In the genomic region with DNA sequence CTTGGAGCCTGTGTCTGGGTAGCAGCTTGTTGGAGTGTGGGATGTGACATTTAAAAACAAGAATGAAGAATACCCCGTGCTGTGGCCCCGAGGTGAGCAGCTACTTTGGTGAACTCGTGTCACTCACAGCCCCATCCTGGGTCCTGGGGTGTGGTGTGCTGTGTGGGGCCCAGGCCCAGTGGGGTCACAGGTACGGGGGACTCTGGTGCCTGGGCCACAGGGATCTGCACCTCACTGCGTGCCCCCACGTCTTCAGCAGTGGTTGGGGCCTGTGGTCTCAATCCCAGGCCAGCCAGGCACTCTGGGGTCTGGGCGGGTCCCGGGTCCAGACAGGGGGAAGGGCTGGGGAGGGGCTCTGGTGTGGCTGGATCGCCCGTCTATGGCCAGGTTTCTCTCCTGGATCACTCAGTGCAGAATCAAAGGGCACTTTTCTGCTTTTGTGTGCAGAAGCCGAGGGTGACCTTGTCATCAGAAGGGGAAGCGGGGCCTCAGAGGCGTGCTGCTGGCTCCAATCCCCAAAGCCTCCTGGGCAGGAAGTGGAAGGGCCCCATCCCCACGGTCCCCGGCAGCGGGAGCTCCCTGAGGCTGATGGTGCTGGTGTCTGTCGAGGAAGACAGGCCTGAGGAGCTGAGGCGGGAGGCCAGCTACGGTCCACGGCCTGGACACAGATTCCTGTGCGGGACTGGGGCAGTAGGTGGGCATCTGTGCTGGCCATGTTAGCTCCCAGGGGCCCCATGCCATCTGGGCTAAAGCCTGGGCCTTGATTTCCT, we compare ENCODE assay signal across 11 cellular contexts. TPM values are rescaled to one million over a fixed set of nuclear protein-coding genes. Genes with fewer than 3 reads are reported as not detected.
A peak's percentile ranks its signal among the peaks of the same experiment; 100 is the strongest.
DNase-seq lines count a peak whose midpoint lies in the region; ATAC-seq and TF ChIP-seq lines count a peak whose summit lies in the region.
"Had no signal": no experiment of that assay in that cellular context is flagged by ENCODE, and none has a peak within 500 bp of the region (broad histone marks: within the 10 kb centered on the region; RNA-seq: fewer than 3 reads in every experiment).

No MANE protein-coding gene starts in this region.

- ATAC-seq in left ventricle myocardium superior (peak; percentile 29), esophagus mucosa (no peak), HG03378 (IDR thresholded peaks at IDR 0.05; ENCODE audit: unreplicated experiment) (no peak)

- H3K27me3 ChIP-seq in transverse colon: no peaks in the 10 kb centered on the region

- H3K4me3 Mint-ChIP-seq in activated CD4-positive, alpha-beta memory T cell treated with anti-CD3 and anti-CD28 coated beads, Interleukin-2, amount 10 ng/mL, durations not matched to agents 7 days and 5 days: no peak overlapping the region
- H3K4me3 Mint-ChIP-seq: activated naive CD4-positive, alpha-beta T cell treated with anti-CD3 and anti-CD28 coated beads, Interleukin-2, amount 50 U/mL, for 24 hours had no signal

- H3K36me3 Mint-ChIP-seq in activated CD4-positive, alpha-beta memory T cell treated with anti-CD3 and anti-CD28 coated beads, Interleukin-2, amount 10 ng/mL, durations not matched to agents 7 days and 5 days (ENCODE audit: low read depth): no peaks in the 10 kb centered on the region
- H3K36me3 Mint-ChIP-seq: activated naive CD4-positive, alpha-beta T cell treated with anti-CD3 and anti-CD28 coated beads, Interleukin-2, amount 50 U/mL, for 24 hours had no signal

- TF ChIP-seq EP300 in transverse colon (IDR thresholded peaks at IDR 0.05; ENCODE audit: low read depth): no peak

- H3K36me3 ChIP-seq in transverse colon: peaks cover 0 to 12% (median 0%) of the 10 kb centered on the region in 4 donors

- in situ Hi-C loops in transverse colon (cut with MboI; ENCODE audit: low pct_ligation_motif_present in 1 of 4, low pct_unique_long_range_greater_than_20kb in 1 of 4, low sequenced_read_pairs in 3 of 4): no loop called here

- TF ChIP-seq POLR2A in transverse colon (IDR thresholded peaks at IDR 0.05): no peak

- POLR2A ChIA-PET in activated CD4-positive, alpha-beta memory T cell treated with anti-CD3 and anti-CD28 coated beads, Interleukin-2, amount 10 ng/mL, durations not matched to agents 7 days and 5 days (lab: Charles Lee): interaction anchor here (1.0 to 3.8 kb wide), 4 partner anchors 14 to 66 kb away, joined by 4 to 27 read pairs (median 4); partner anchors contain the start of gene CAPN10

- H3K27me3 Mint-ChIP-seq in activated CD4-positive, alpha-beta memory T cell treated with anti-CD3 and anti-CD28 coated beads, Interleukin-2, amount 10 ng/mL, durations not matched to agents 7 days and 5 days: no peaks in the 10 kb centered on the region
- H3K27me3 Mint-ChIP-seq: activated naive CD4-positive, alpha-beta T cell treated with anti-CD3 and anti-CD28 coated beads, Interleukin-2, amount 50 U/mL, for 24 hours had no signal

- CTCF ChIA-PET in activated CD4-positive, alpha-beta memory T cell treated with anti-CD3 and anti-CD28 coated beads, Interleukin-2, amount 10 ng/mL, durations not matched to agents 7 days and 5 days (lab: Charles Lee): interaction anchor here (0.6 to 2.0 kb wide), 4 partner anchors 47 to 650 kb away, joined by 3 to 6 read pairs (median 4); no protein-coding TSS in a partner anchor

- no peaks in the 10 kb centered on the region for H3K4me1 ChIP-seq in transverse colon

- peak; percentile 23 for DNase-seq in activated naive CD4-positive, alpha-beta T cell treated with Interleukin-2 at 50 U/mL for 16 hours
- DNase-seq in activated naive CD4-positive, alpha-beta T cell (lab: John Stamatoyannopoulos, UW): no peak
- DNase-seq in activated CD4-positive, alpha-beta memory T cell treated with anti-CD3 and anti-CD28 coated beads, Interleukin-2, amount 10 ng/mL, durations not matched to agents 7 days and 5 days: no peak
- DNase-seq in left ventricle myocardium superior: peak; percentile 46
- DNase-seq in transverse colon: peak; percentile 49
- no peak for DNase-seq in DMS53 (lab: John Stamatoyannopoulos, UW)

- WGBS in transverse colon (ENCODE audit: low coverage in 1 of 2), 2 donors: 59 to 63% methylated on average over 3 to 17 of the region's 21 CpGs

- intact Hi-C loops in left ventricle myocardium superior (cut with micrococcal nuclease) (no loop called here), transverse colon (cut with DNase I; ENCODE audit: low total_unique reads) (no loop called here)

- H3K27ac ChIP-seq in transverse colon: peak overlapping the region; percentile 29 to 36 (median 34)

- H3K4me3 ChIP-seq in transverse colon: no peak overlapping the region

- no peaks in the 10 kb centered on the region for H3K9me3 ChIP-seq in transverse colon

- no peak for TF ChIP-seq CTCF in transverse colon (IDR thresholded peaks at IDR 0.05)

- peaks cover 48% of the 10 kb centered on the region for H3K4me1 Mint-ChIP-seq in activated CD4-positive, alpha-beta memory T cell treated with anti-CD3 and anti-CD28 coated beads, Interleukin-2, amount 10 ng/mL, durations not matched to agents 7 days and 5 days

- peak overlapping the region; percentile 31 for H3K27ac Mint-ChIP-seq in activated CD4-positive, alpha-beta memory T cell treated with anti-CD3 and anti-CD28 coated beads, Interleukin-2, amount 10 ng/mL, durations not matched to agents 7 days and 5 days
- H3K27ac Mint-ChIP-seq: activated naive CD4-positive, alpha-beta T cell treated with anti-CD3 and anti-CD28 coated beads, Interleukin-2, amount 50 U/mL, for 24 hours had no signal

- no peaks in the 10 kb centered on the region for H3K9me3 Mint-ChIP-seq in activated CD4-positive, alpha-beta memory T cell treated with anti-CD3 and anti-CD28 coated beads, Interleukin-2, amount 10 ng/mL, durations not matched to agents 7 days and 5 days
- H3K9me3 Mint-ChIP-seq: activated naive CD4-positive, alpha-beta T cell treated with anti-CD3 and anti-CD28 coated beads, Interleukin-2, amount 50 U/mL, for 24 hours had no signal

RNA-seq across cellular contexts. Expression of gene GPR35, which starts 1.4 kb away (rescaled TPM):
- 1 to 10 TPM; 5.2 to 5.7 TPM for total RNA-seq in activated CD4-positive, alpha-beta memory T cell treated with anti-CD3 and anti-CD28 coated beads, Interleukin-2, amount 10 ng/mL, durations not matched to agents 7 days and 5 days
- total RNA-seq in left ventricle myocardium superior (2.1 TPM), transverse colon (100 to 1,000 TPM in 3 of 4 donors, 10 to 100 TPM in 1; 91.1 to 244 (median 136) TPM), esophagus mucosa (0.24 TPM)

RNA-seq across cellular contexts. Expression of gene CAPN10, which starts 40.2 kb away (rescaled TPM):
- total RNA-seq in activated CD4-positive, alpha-beta memory T cell treated with anti-CD3 and anti-CD28 coated beads, Interleukin-2, amount 10 ng/mL, durations not matched to agents 7 days and 5 days: 10 to 100 TPM; 52.3 to 53.1 TPM
- total RNA-seq in left ventricle myocardium superior (51.2 TPM), transverse colon (100 to 1,000 TPM in 1 of 4 donors, 10 to 100 TPM in 3; 41.9 to 118 (median 48.7) TPM), esophagus mucosa (10.5 TPM)

RNA-seq across cellular contexts. Expression of gene AQP12B, which starts 56.0 kb away (rescaled TPM):
- total RNA-seq in activated CD4-positive, alpha-beta memory T cell treated with anti-CD3 and anti-CD28 coated beads, Interleukin-2, amount 10 ng/mL, durations not matched to agents 7 days and 5 days: not detected
- total RNA-seq in left ventricle myocardium superior (not detected), transverse colon (1 to 10 TPM in 1 of 4 donors, under 1 TPM in 1, not detected in 2; 0.55 to 1.5 TPM), esophagus mucosa (not detected)
- total RNA-seq: myocyte, NCI-H460 had no signal

RNA-seq across cellular contexts. Expression of gene RNPEPL1, which starts 58.4 kb away (rescaled TPM):
- total RNA-seq in activated CD4-positive, alpha-beta memory T cell treated with anti-CD3 and anti-CD28 coated beads, Interleukin-2, amount 10 ng/mL, durations not matched to agents 7 days and 5 days: 100 to 1,000 TPM; 135 to 144 TPM
- total RNA-seq in left ventricle myocardium superior (105 TPM), transverse colon (100 to 1,000 TPM; 118 to 208 (median 151) TPM), esophagus mucosa (44.6 TPM)

Comparison
In these comparisons a context has a peak if more than half of its experiments do, and no peak if none do; other contexts are left out.
1. DNase-seq: peak in activated naive CD4-positive, alpha-beta T cell treated with Interleukin-2 at 50 U/mL for 16 hours (single experiment), left ventricle myocardium superior (single experiment) and transverse colon (single experiment); none in activated naive CD4-positive, alpha-beta T cell (0 of 4), activated CD4-positive, alpha-beta memory T cell treated with anti-CD3 and anti-CD28 coated beads, Interleukin-2, amount 10 ng/mL, durations not matched to agents 7 days and 5 days (single experiment) and DMS53 (single experiment).
2. RNA of gene GPR35, which starts 1.4 kb away (total RNA-seq): 91.1 to 244 TPM in transverse colon; 5.2 to 5.7 TPM in activated CD4-positive, alpha-beta memory T cell treated with anti-CD3 and anti-CD28 coated beads, Interleukin-2, amount 10 ng/mL, durations not matched to agents 7 days and 5 days, 2.1 TPM in left ventricle myocardium superior (single experiment) and 0.24 TPM in esophagus mucosa (single experiment); every median in the first group is over 10 times any median in the second.